8 cellular contexts compared by ENCODE assay signal in genomic region chr6:31498748-31499147, GRCh38. TPM values are rescaled to one million over a fixed set of nuclear protein-coding genes. Genes with fewer than 3 reads are reported as not detected.
DNase-seq lines count a peak whose midpoint lies in the region; ATAC-seq and TF ChIP-seq lines count a peak whose summit lies in the region.

No MANE protein-coding gene starts in this region.

- peaks cover 69% of the 10 kb centered on the region for H3K4me1 Mint-ChIP-seq in activated CD4-positive, alpha-beta T cell treated with anti-CD3 and anti-CD28 coated beads, Interleukin-2, amount 10 ng/mL, durations not matched to agents 7 days and 5 days
- H3K4me1 Mint-ChIP-seq in activated CD8-positive, alpha-beta T cell treated with anti-CD3 and anti-CD28 coated beads, Interleukin-2, amount 10 ng/mL, durations not matched to agents 7 days and 5 days (ENCODE audit: low read depth), result peaks cover 62% of the 10 kb centered on the region

- intact Hi-C loops in prostate gland (cut with DNase I), result no loop called here

- H3K36me3 ChIP-seq in prostate gland, result no peaks in the 10 kb centered on the region

- CTCF ChIA-PET in activated CD4-positive, alpha-beta T cell treated with anti-CD3 and anti-CD28 coated beads, Interleukin-2, amount 10 ng/mL, durations not matched to agents 7 days and 5 days (lab: Charles Lee), result interaction anchor here (0.7 kb wide), 1 partner anchor 15 kb away, joined by 5 read pairs; no protein-coding TSS in a partner anchor
- CTCF ChIA-PET in activated CD8-positive, alpha-beta T cell treated with anti-CD3 and anti-CD28 coated beads, Interleukin-2, amount 10 ng/mL, durations not matched to agents 7 days and 5 days (lab: Charles Lee), result no interaction called here

- no peak overlapping the region for H3K4me3 ChIP-seq in prostate gland

- no peak for ATAC-seq in activated CD8-positive, alpha-beta T cell treated with anti-CD3 and anti-CD28 coated beads, Interleukin-2, amount 10 ng/mL, durations not matched to agents 7 days and 5 days
- ATAC-seq in stimulated activated naive CD8-positive, alpha-beta T cell treated with anti-CD3 and anti-CD28 coated beads, Interleukin-15, Interleukin-2, amounts not matched to agents 100 U/mL and 50 U/mL, for 24 hours, result no peak

- H3K9me3 Mint-ChIP-seq in activated CD4-positive, alpha-beta T cell treated with anti-CD3 and anti-CD28 coated beads, Interleukin-2, amount 10 ng/mL, durations not matched to agents 7 days and 5 days, result no peaks in the 10 kb centered on the region
- no peaks in the 10 kb centered on the region for H3K9me3 Mint-ChIP-seq in activated CD8-positive, alpha-beta T cell treated with anti-CD3 and anti-CD28 coated beads, Interleukin-2, amount 10 ng/mL, durations not matched to agents 7 days and 5 days (ENCODE audit: insufficient read depth)

- peak overlapping the region; percentile 82 for H3K4me3 Mint-ChIP-seq in activated CD4-positive, alpha-beta T cell treated with anti-CD3 and anti-CD28 coated beads, Interleukin-2, amount 10 ng/mL, durations not matched to agents 7 days and 5 days
- H3K4me3 Mint-ChIP-seq in activated CD8-positive, alpha-beta T cell treated with anti-CD3 and anti-CD28 coated beads, Interleukin-2, amount 10 ng/mL, durations not matched to agents 7 days and 5 days, result peak overlapping the region; percentile 91

- no peaks in the 10 kb centered on the region for H3K4me1 ChIP-seq in prostate gland (replicated peaks)

- no peaks in the 10 kb centered on the region for H3K9me3 ChIP-seq in prostate gland

- WGBS in prostate gland, result 6% methylated on average over 10 of the region's 21 CpGs

- TF ChIP-seq CTCF in prostate gland (IDR thresholded peaks at IDR 0.05), result no peak

- no peaks in the 10 kb centered on the region for H3K27me3 ChIP-seq in prostate gland (replicated peaks; ENCODE audit: insufficient read depth)

- no peaks in the 10 kb centered on the region for H3K27me3 Mint-ChIP-seq in activated CD4-positive, alpha-beta T cell treated with anti-CD3 and anti-CD28 coated beads, Interleukin-2, amount 10 ng/mL, durations not matched to agents 7 days and 5 days
- H3K27me3 Mint-ChIP-seq in activated CD8-positive, alpha-beta T cell treated with anti-CD3 and anti-CD28 coated beads, Interleukin-2, amount 10 ng/mL, durations not matched to agents 7 days and 5 days (ENCODE audit: low read depth), result no peaks in the 10 kb centered on the region

- TF ChIP-seq POLR2A in prostate gland (IDR thresholded peaks at IDR 0.05), result no peak

- POLR2A ChIA-PET in activated CD4-positive, alpha-beta T cell treated with anti-CD3 and anti-CD28 coated beads, Interleukin-2, amount 10 ng/mL, durations not matched to agents 7 days and 5 days (lab: Charles Lee), result interaction anchor here (0.7 kb wide), 1 partner anchor 40 kb away, joined by 4 read pairs; no protein-coding TSS in a partner anchor
- POLR2A ChIA-PET in activated CD8-positive, alpha-beta T cell treated with anti-CD3 and anti-CD28 coated beads, Interleukin-2, amount 10 ng/mL, durations not matched to agents 7 days and 5 days (lab: Charles Lee), result interaction anchor here (0.5 to 0.8 kb wide), 2 partner anchors 33 to 680 kb away, joined by 3 read pairs; no protein-coding TSS in a partner anchor

- no peak for DNase-seq in activated CD4-positive, alpha-beta T cell treated with anti-CD3 and anti-CD28 coated beads, Interleukin-2, amount 10 ng/mL, durations not matched to agents 7 days and 5 days
- DNase-seq in activated CD4-positive, alpha-beta T cell treated with anti-CD3 and anti-CD28 coated beads for 48 hours, result no peak
- no peak for DNase-seq in activated CD8-positive, alpha-beta T cell treated with anti-CD3 and anti-CD28 coated beads, Interleukin-2, amount 10 ng/mL, durations not matched to agents 7 days and 5 days
- DNase-seq in hepatic stellate cell (ENCODE audit: low spot score) (peak; percentile 45), NOMO-1 (lab: John Stamatoyannopoulos, UW; ENCODE audit: unreplicated experiment in 2 of 2) (no peak), prostate gland (ENCODE audit: low spot score) (no peak), kidney glomerular epithelial cell (lab: John Stamatoyannopoulos, UW) (no peak)
- DNase-seq in stimulated activated naive CD8-positive, alpha-beta T cell treated with anti-CD3 and anti-CD28 coated beads, Interleukin-15, Interleukin-2, amounts not matched to agents 100 U/mL and 50 U/mL, for 24 hours, result peak; percentile 20

- H3K36me3 Mint-ChIP-seq in activated CD4-positive, alpha-beta T cell treated with anti-CD3 and anti-CD28 coated beads, Interleukin-2, amount 10 ng/mL, durations not matched to agents 7 days and 5 days (ENCODE audit: low read depth), result peaks cover 28% of the 10 kb centered on the region
- H3K36me3 Mint-ChIP-seq in activated CD8-positive, alpha-beta T cell treated with anti-CD3 and anti-CD28 coated beads, Interleukin-2, amount 10 ng/mL, durations not matched to agents 7 days and 5 days (ENCODE audit: low read depth), result peaks cover 53% of the 10 kb centered on the region

- H3K27ac Mint-ChIP-seq in activated CD4-positive, alpha-beta T cell treated with anti-CD3 and anti-CD28 coated beads, Interleukin-2, amount 10 ng/mL, durations not matched to agents 7 days and 5 days, result peak overlapping the region; percentile 63
- peak overlapping the region; percentile 73 for H3K27ac Mint-ChIP-seq in activated CD8-positive, alpha-beta T cell treated with anti-CD3 and anti-CD28 coated beads, Interleukin-2, amount 10 ng/mL, durations not matched to agents 7 days and 5 days

- H3K27ac ChIP-seq in prostate gland, result no peak overlapping the region

RNA-seq across cellular contexts. Expression of gene MICB, which starts 0.8 kb away (rescaled TPM):
- total RNA-seq in activated CD4-positive, alpha-beta T cell treated with anti-CD3 and anti-CD28 coated beads, Interleukin-2, amount 10 ng/mL, durations not matched to agents 7 days and 5 days, result 10 to 100 TPM; 54.2 to 55.7 TPM
- total RNA-seq in activated CD8-positive, alpha-beta T cell treated with anti-CD3 and anti-CD28 coated beads, Interleukin-2, amount 10 ng/mL, durations not matched to agents 7 days and 5 days, result 10 to 100 TPM; 49.0 TPM
- total RNA-seq in prostate gland, result 1 to 10 TPM; 1.3 to 5.5 TPM

RNA-seq across cellular contexts. Expression of gene MCCD1, which starts 30.0 kb away (rescaled TPM):
- total RNA-seq in activated CD4-positive, alpha-beta T cell treated with anti-CD3 and anti-CD28 coated beads, Interleukin-2, amount 10 ng/mL, durations not matched to agents 7 days and 5 days, result not detected
- total RNA-seq in activated CD8-positive, alpha-beta T cell treated with anti-CD3 and anti-CD28 coated beads, Interleukin-2, amount 10 ng/mL, durations not matched to agents 7 days and 5 days, result not detected
- not detected for total RNA-seq in prostate gland

RNA-seq across cellular contexts. Expression of gene DDX39B, which starts 43.1 kb away (rescaled TPM):
- 100 to 1,000 TPM; 420 to 442 TPM for total RNA-seq in activated CD4-positive, alpha-beta T cell treated with anti-CD3 and anti-CD28 coated beads, Interleukin-2, amount 10 ng/mL, durations not matched to agents 7 days and 5 days
- 100 to 1,000 TPM; 477 to 488 TPM for total RNA-seq in activated CD8-positive, alpha-beta T cell treated with anti-CD3 and anti-CD28 coated beads, Interleukin-2, amount 10 ng/mL, durations not matched to agents 7 days and 5 days
- total RNA-seq in prostate gland, result 100 to 1,000 TPM; 227 to 390 TPM

RNA-seq across cellular contexts. Expression of gene ATP6V1G2, which starts 47.7 kb away (rescaled TPM):
- 1 to 10 TPM; 3.6 to 3.7 TPM for total RNA-seq in activated CD4-positive, alpha-beta T cell treated with anti-CD3 and anti-CD28 coated beads, Interleukin-2, amount 10 ng/mL, durations not matched to agents 7 days and 5 days
- 1 to 10 TPM; 2.5 TPM for total RNA-seq in activated CD8-positive, alpha-beta T cell treated with anti-CD3 and anti-CD28 coated beads, Interleukin-2, amount 10 ng/mL, durations not matched to agents 7 days and 5 days
- total RNA-seq in prostate gland, result under 1 TPM; 0.36 to 0.74 TPM

RNA-seq across cellular contexts. Expression of gene NFKBIL1, which starts 48.7 kb away (rescaled TPM):
- total RNA-seq in activated CD4-positive, alpha-beta T cell treated with anti-CD3 and anti-CD28 coated beads, Interleukin-2, amount 10 ng/mL, durations not matched to agents 7 days and 5 days, result 10 to 100 TPM; 15.8 to 16.0 TPM
- total RNA-seq in activated CD8-positive, alpha-beta T cell treated with anti-CD3 and anti-CD28 coated beads, Interleukin-2, amount 10 ng/mL, durations not matched to agents 7 days and 5 days, result 10 to 100 TPM; 13.5 to 14.2 TPM
- 10 to 100 TPM; 38.0 to 48.7 TPM for total RNA-seq in prostate gland

Comparison
In these comparisons a context has a peak if more than half of its experiments do, and no peak if none do; other contexts are left out.
1. DNase-seq: peak in hepatic stellate cell (single experiment) and stimulated activated naive CD8-positive, alpha-beta T cell treated with anti-CD3 and anti-CD28 coated beads, Interleukin-15, Interleukin-2, amounts not matched to agents 100 U/mL and 50 U/mL, for 24 hours (single experiment); none in activated CD4-positive, alpha-beta T cell treated with anti-CD3 and anti-CD28 coated beads, Interleukin-2, amount 10 ng/mL, durations not matched to agents 7 days and 5 days (single experiment), activated CD4-positive, alpha-beta T cell treated with anti-CD3 and anti-CD28 coated beads for 48 hours (single experiment), activated CD8-positive, alpha-beta T cell treated with anti-CD3 and anti-CD28 coated beads, Interleukin-2, amount 10 ng/mL, durations not matched to agents 7 days and 5 days (single experiment), NOMO-1 (0 of 2), prostate gland (single experiment) and kidney glomerular epithelial cell (single experiment).
2. RNA of gene MICB, which starts 0.8 kb away (total RNA-seq): 54.2 to 55.7 TPM in activated CD4-positive, alpha-beta T cell treated with anti-CD3 and anti-CD28 coated beads, Interleukin-2, amount 10 ng/mL, durations not matched to agents 7 days and 5 days and 49.0 TPM in activated CD8-positive, alpha-beta T cell treated with anti-CD3 and anti-CD28 coated beads, Interleukin-2, amount 10 ng/mL, durations not matched to agents 7 days and 5 days; 1.3 to 5.5 TPM in prostate gland; every median in the first group is over 4 times any median in the second.